Comparison of ENCODE assay signal across 1 cellular context in the genomic region with DNA sequence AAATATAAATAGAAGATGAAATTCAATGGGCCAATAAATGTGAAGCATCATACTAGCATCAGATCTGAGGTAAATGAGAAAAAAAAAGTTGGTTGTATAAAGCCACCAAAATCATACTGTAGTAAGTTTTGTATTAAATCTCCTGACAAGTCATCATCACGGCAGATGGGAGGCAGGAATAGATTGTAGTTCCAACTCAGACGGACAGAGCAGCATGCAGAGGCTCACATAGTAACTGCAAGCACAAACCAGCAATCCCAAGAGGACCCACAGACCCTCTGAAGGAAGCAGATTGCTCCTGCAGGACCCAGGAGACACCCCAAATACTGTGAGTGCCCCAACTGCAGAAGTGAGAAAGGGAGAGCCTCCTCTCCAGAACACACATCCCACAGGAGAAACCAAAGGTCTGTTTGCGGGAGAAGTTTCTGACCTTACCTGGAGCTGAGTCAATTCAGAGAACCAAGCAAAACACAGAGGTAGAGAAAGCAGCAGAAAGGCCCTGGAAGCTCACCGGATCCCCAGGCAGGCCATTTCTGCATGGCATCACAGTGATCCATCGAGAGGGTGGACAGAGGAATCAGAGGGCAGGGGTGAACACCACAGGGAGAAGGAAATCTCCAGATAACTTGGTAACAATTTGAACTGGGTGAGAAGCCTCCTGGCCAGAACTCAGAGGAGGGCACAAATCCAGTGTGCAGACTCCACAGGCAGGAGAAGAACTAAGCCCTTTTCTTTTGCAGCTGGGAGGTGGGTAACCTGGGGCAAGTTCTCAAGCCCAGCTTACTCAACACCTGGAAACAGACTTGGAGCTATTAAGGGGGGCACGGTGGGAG.
TF ChIP-seq lines count a peak whose summit lies in the region.

No MANE protein-coding gene starts in this region.

TF ChIP-seq in H1, 55 proteins besides CTCF, POLR2A, EP300 and RAD21 (continued from another document):
- TF ChIP-seq GABPA (IDR thresholded peaks at IDR 0.05; ENCODE audit: borderline replicate concordance, insufficient read depth, low read length), result no peak
- TF ChIP-seq, protein P1, sequence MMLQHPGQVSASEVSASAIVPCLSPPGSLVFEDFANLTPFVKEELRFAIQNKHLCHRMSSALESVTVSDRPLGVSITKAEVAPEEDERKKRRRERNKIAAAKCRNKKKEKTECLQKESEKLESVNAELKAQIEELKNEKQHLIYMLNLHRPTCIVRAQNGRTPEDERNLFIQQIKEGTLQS (IDR thresholded peaks at IDR 0.05; ENCODE audit: insufficient read depth, low read depth, low read length), result no peak
- no peak for TF ChIP-seq KDM4A (IDR thresholded peaks at IDR 0.05; ENCODE audit: low read depth, low read length, severe bottlenecking)
- no peak for TF ChIP-seq SIRT6 (IDR thresholded peaks at IDR 0.05; ENCODE audit: low read length)
- no peak for TF ChIP-seq SP1 (IDR thresholded peaks at IDR 0.05; ENCODE audit: low read depth, low read length)
- no peak for TF ChIP-seq NRF1 (IDR thresholded peaks at IDR 0.05; ENCODE audit: low read depth, low read length)
